Comparison of ENCODE assay signal across 25 cellular contexts in the genomic region with DNA sequence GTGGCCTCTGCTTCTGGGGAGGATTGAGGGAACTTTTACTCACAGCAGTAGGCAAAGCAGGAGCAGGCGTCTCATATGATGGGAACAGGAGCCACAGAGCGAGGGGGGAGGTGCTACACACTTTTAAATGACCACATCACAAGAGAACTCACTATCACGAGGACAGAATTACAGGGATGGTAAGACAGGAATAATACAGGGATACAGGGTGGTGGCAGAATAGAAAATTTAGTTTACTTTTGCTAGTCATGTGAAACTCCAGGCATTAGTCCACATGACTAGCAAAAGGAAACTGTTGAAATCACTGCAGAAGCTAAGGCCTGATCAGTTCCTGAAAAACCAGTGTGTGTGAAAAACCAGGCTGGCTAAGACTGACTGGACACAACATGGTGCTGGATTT.
DNase-seq lines count a peak whose midpoint lies in the region; ATAC-seq and TF ChIP-seq lines count a peak whose summit lies in the region.
"Had no signal": no experiment of that assay in that cellular context is flagged by ENCODE, and none has a peak within 500 bp of the region (broad histone marks: within the 10 kb centered on the region; RNA-seq: fewer than 3 reads in every experiment).

No MANE protein-coding gene starts in this region.

- no peak overlapping the region for H3K27ac ChIP-seq in mesenchymal stem cell (ENCODE audit: low read length, poor library complexity, severe bottlenecking)
- H3K27ac ChIP-seq in vagina: peak overlapping the region; percentile 54
- H3K27ac ChIP-seq: BLaER1 had no signal

- TF ChIP-seq POLR2A in vagina (IDR thresholded peaks at IDR 0.05) (no peak), erythroblast (IDR thresholded peaks at IDR 0.05; ENCODE audit: low read length) (no peak)

- H3K27me3 ChIP-seq in mesenchymal stem cell (ENCODE audit: control insufficient read depth in 1 of 2, insufficient read depth in 1 of 2, low read length in 2 of 2) (no peaks in the 10 kb centered on the region), vagina (no peaks in the 10 kb centered on the region)
- H3K27me3 ChIP-seq: BE2C, BLaER1 had no signal

- H2BK5ac ChIP-seq in mesenchymal stem cell (ENCODE audit: low read depth, low read length, poor library complexity, severe bottlenecking): no peak overlapping the region

- H4K8ac ChIP-seq in mesenchymal stem cell (ENCODE audit: low read length): no peak overlapping the region

- no peak overlapping the region for H3K4me2 ChIP-seq in mesenchymal stem cell (ENCODE audit: low read length, poor library complexity, severe bottlenecking)
- H3K4me2 ChIP-seq: BLaER1 had no signal

- no peaks in the 10 kb centered on the region for H3K79me1 ChIP-seq in mesenchymal stem cell (replicated peaks; ENCODE audit: low read length, poor library complexity, severe bottlenecking)

- in situ Hi-C loops in SK-MEL-5 (cut with HindIII; ENCODE audit: low pct_unique_long_range_greater_than_20kb, low sequenced_read_pairs): no loop called here

- TF ChIP-seq CTCF in vagina (IDR thresholded peaks at IDR 0.05): no peak

- no peak overlapping the region for H2BK120ac ChIP-seq in mesenchymal stem cell (ENCODE audit: low read depth, low read length)

- H3K36me3 ChIP-seq in mesenchymal stem cell (ENCODE audit: control insufficient read depth in 1 of 2, insufficient read depth in 2 of 2, low read depth in 1 of 2, low read length in 2 of 2) (no peaks in the 10 kb centered on the region), vagina (no peaks in the 10 kb centered on the region)
- H3K36me3 ChIP-seq: BE2C, BLaER1 had no signal

- ATAC-seq in GM19463 (IDR thresholded peaks at IDR 0.05; ENCODE audit: unreplicated experiment): no peak
- ATAC-seq: GM12878 had no signal

- no peak overlapping the region for H2AFZ ChIP-seq in mesenchymal stem cell (ENCODE audit: low read depth, low read length)

- intact Hi-C loops in vagina (cut with DNase I): no loop called here

- H3K4me1 ChIP-seq in mesenchymal stem cell (ENCODE audit: control insufficient read depth, insufficient read depth, low read depth, low read length): no peaks in the 10 kb centered on the region
- H3K4me1 ChIP-seq in vagina: no peaks in the 10 kb centered on the region
- H3K4me1 ChIP-seq: BE2C, BLaER1 had no signal

- WGBS in mesenchymal stem cell: 50% methylated on average over 1 of the region's 3 CpGs

- H3K4me3 ChIP-seq in mesenchymal stem cell (ENCODE audit: insufficient read depth in 1 of 2, low read depth in 1 of 2, low read length in 2 of 2) (no peak overlapping the region), vagina (no peak overlapping the region)
- H3K4me3 ChIP-seq: BLaER1, GM12878 had no signal

- H3K14ac ChIP-seq in mesenchymal stem cell (ENCODE audit: low read length in 2 of 2): no peak overlapping the region

- no peak overlapping the region for H2BK15ac ChIP-seq in mesenchymal stem cell (ENCODE audit: low read depth, poor library complexity, severe bottlenecking)

- DNase-seq in SK-MEL-5 (ENCODE audit: low read depth, low spot score): peak; percentile 55
- peak; percentile 36 for DNase-seq in fibroblast of gingiva (ENCODE audit: low read depth)
- peak; percentile 20 for DNase-seq in mesenchymal stem cell
- DNase-seq in vagina (ENCODE audit: extremely low spot score in 2 of 2): no peak
- DNase-seq in erythroblast (lab: John Stamatoyannopoulos, UW): no peak
- no peak for DNase-seq in NCI-H2107 (lab: John Stamatoyannopoulos, UW)
- no peak for DNase-seq in activated CD4-positive, alpha-beta T cell treated with anti-CD3 and anti-CD28 coated beads, Interleukin-2, amount 50 U/mL, for 4 hours
- DNase-seq: 8988T; ACHN; BE2C; C1 segment of cervical spinal cord; CD4-positive, alpha-beta memory T cell; CD4-positive, CD25-positive, alpha-beta regulatory T cell; CD8-positive, alpha-beta memory T cell; COR-L47; DMS 273 treated with DMSO at 0.1 percent for 48 hours; DMS153; DMS53; DMS79; DND-41; EL; GDM1 had no signal

- no peak overlapping the region for H2AK5ac ChIP-seq in mesenchymal stem cell (ENCODE audit: low read length, severe bottlenecking)

- H3K23ac ChIP-seq in mesenchymal stem cell (ENCODE audit: low read length in 2 of 2): no peak overlapping the region

- H3K18ac ChIP-seq in mesenchymal stem cell (ENCODE audit: low read depth in 1 of 2, low read length in 2 of 2): no peak overlapping the region

- H3K9me3 ChIP-seq in mesenchymal stem cell (ENCODE audit: control insufficient read depth, low read length): no peaks in the 10 kb centered on the region
- no peaks in the 10 kb centered on the region for H3K9me3 ChIP-seq in vagina
- H3K9me3 ChIP-seq: BE2C, BLaER1 had no signal

- H4K91ac ChIP-seq in mesenchymal stem cell (ENCODE audit: low read length): no peak overlapping the region

- H3K9ac ChIP-seq in mesenchymal stem cell (ENCODE audit: low read length): no peak overlapping the region
- H3K9ac ChIP-seq: BLaER1 had no signal

- no peak overlapping the region for H3K4ac ChIP-seq in mesenchymal stem cell (ENCODE audit: low read depth in 1 of 2, low read length in 2 of 2)

- H2BK12ac ChIP-seq in mesenchymal stem cell (ENCODE audit: low read length in 2 of 2): no peak overlapping the region

Comparison
In these comparisons a context has a peak if more than half of its experiments do, and no peak if none do; other contexts are left out.
1. DNase-seq: peak in SK-MEL-5 (single experiment), fibroblast of gingiva (single experiment) and mesenchymal stem cell (single experiment); none in vagina (0 of 2), erythroblast (0 of 2), NCI-H2107 (single experiment) and activated CD4-positive, alpha-beta T cell treated with anti-CD3 and anti-CD28 coated beads, Interleukin-2, amount 50 U/mL, for 4 hours (0 of 2).